1 cellular context compared by ENCODE assay signal in genomic region chr1:155929057-155929456, GRCh38.
TF ChIP-seq lines count a peak whose summit lies in the region.

No MANE protein-coding gene starts in this region.

TF ChIP-seq in K562, 482 proteins besides CTCF, POLR2A, EP300 and RAD21:
- TF ChIP-seq JUND (IDR thresholded peaks at IDR 0.05; ENCODE audit: borderline replicate concordance, low read depth, low read length): peak; percentile 32; the same call in 1 of the 2 replicates
- no peak for TF ChIP-seq JUND (tag; IDR thresholded peaks at IDR 0.05; ENCODE audit: borderline replicate concordance, low read depth, low read length)
- TF ChIP-seq ZNF740 (CRISPR knock-in tag; IDR thresholded peaks at IDR 0.05): no peak
- TF ChIP-seq ZNF740 (tag; IDR thresholded peaks at IDR 0.05): no peak
- TF ChIP-seq ZNF511 (CRISPR knock-in tag; IDR thresholded peaks at IDR 0.05): no peak
- peak; percentile 30; the same call in 1 of the 2 replicates for TF ChIP-seq RBFOX2 (IDR thresholded peaks at IDR 0.05; ENCODE audit: low read depth, low read length)
- peak; percentile 76 for TF ChIP-seq FOSL1 (tag; conservative IDR thresholded peaks at IDR 0.05)
- TF ChIP-seq HDAC3 (IDR thresholded peaks at IDR 0.05; ENCODE audit: borderline replicate concordance, partially characterized antibody): no peak
- no peak for TF ChIP-seq NBN (IDR thresholded peaks at IDR 0.05; ENCODE audit: low read depth)
